In genomic region chr11:130150790-130151189, GRCh38 we compare ENCODE assay signal across 26 cellular contexts. TPM values are rescaled to one million over a fixed set of nuclear protein-coding genes. Genes with fewer than 3 reads are reported as not detected.
DNase-seq lines count a peak whose midpoint lies in the region; ATAC-seq, FAIRE-seq and TF ChIP-seq lines count a peak whose summit lies in the region.
"Had no signal": no experiment of that assay in that cellular context is flagged by ENCODE, and none has a peak within 500 bp of the region (broad histone marks: within the 10 kb centered on the region; RNA-seq: fewer than 3 reads in every experiment).

No MANE protein-coding gene starts in this region.

- H3K27ac ChIP-seq in HepG2 (ENCODE audit: extremely low read length, insufficient read depth, low read length) (no peak overlapping the region), right lobe of liver (no peak overlapping the region), OCI-LY1 (ENCODE audit: low read depth, low read length, poor library complexity, severe bottlenecking) (peak overlapping the region; percentile 93), left lung (no peak overlapping the region), heart right ventricle (no peak overlapping the region)
- H3K27ac ChIP-seq: 22Rv1, BLaER1, KMS-11, prostate gland, SJSA1, testis had no signal

- no peaks in the 10 kb centered on the region for H3K79me2 ChIP-seq in HepG2 (ENCODE audit: insufficient read depth, low read length)
- no peaks in the 10 kb centered on the region for H3K79me2 ChIP-seq in OCI-LY1 (ENCODE audit: insufficient read depth, low read length)

- no peak for FAIRE-seq in HepG2 (lab: Jason Lieb, UNC)
- FAIRE-seq: colon, endometrium, islet of Langerhans had no signal

- no peaks in the 10 kb centered on the region for H3K36me3 ChIP-seq in HepG2 (replicated peaks in 1 of 2; ENCODE audit: control insufficient read depth in 1 of 2, insufficient read depth in 2 of 2, low read length in 2 of 2)
- no peaks in the 10 kb centered on the region for H3K36me3 ChIP-seq in right lobe of liver
- peaks cover 10% of the 10 kb centered on the region; the same call in 1 of the 2 replicates for H3K36me3 ChIP-seq in OCI-LY1 (ENCODE audit: insufficient read depth, low read length)
- no peaks in the 10 kb centered on the region for H3K36me3 ChIP-seq in left lung
- peaks cover 0 to 9% (median 0%) of the 10 kb centered on the region in 9 donors for H3K36me3 ChIP-seq in heart right ventricle
- H3K36me3 ChIP-seq: BLaER1, prostate gland, SJSA1 had no signal

- H4K20me1 ChIP-seq in HepG2 (ENCODE audit: insufficient read depth, low read length) (no peaks in the 10 kb centered on the region), OCI-LY1 (ENCODE audit: insufficient read depth, low read length) (no peaks in the 10 kb centered on the region)
- H4K20me1 ChIP-seq: BLaER1 had no signal

- ATAC-seq in HepG2 (no peak), right lobe of liver (no peak), HG02610 (IDR thresholded peaks at IDR 0.05; ENCODE audit: unreplicated experiment) (peak; percentile 70), left lung (no peak), heart right ventricle (no peak)
- ATAC-seq: naive thymus-derived CD8-positive, alpha-beta T cell; PC-3 had no signal

- 96% methylated on average over 6 of the region's 7 CpGs for WGBS in HepG2 (ENCODE audit: low lambda C conversion rate)
- 89% methylated on average over 6 of the region's 7 CpGs for WGBS in right lobe of liver (ENCODE audit: insufficient coverage, low coverage, low lambda C conversion rate, missing lambda C conversion rate)
- WGBS in heart right ventricle, 2 donors = 93 to 94% methylated on average over 7 of the region's 7 CpGs

- H3K4me3 ChIP-seq in HepG2 (replicated peaks in 1 of 3; ENCODE audit: insufficient read depth in 1 of 3, low read depth in 2 of 3, low read length in 3 of 3) (no peak overlapping the region), right lobe of liver (no peak overlapping the region), OCI-LY1 (ENCODE audit: low read depth, low read length, poor library complexity, severe bottlenecking) (no peak overlapping the region), left lung (no peak overlapping the region), heart right ventricle (no peak overlapping the region)
- H3K4me3 ChIP-seq: BLaER1, prostate gland, SJSA1, testis had no signal

- TF ChIP-seq RAD21 in HepG2 (CRISPR knock-in tag; IDR thresholded peaks at IDR 0.05) = no peak

- no peak overlapping the region for H2AFZ ChIP-seq in HepG2 (ENCODE audit: low read length)
- H2AFZ ChIP-seq in OCI-LY1 (ENCODE audit: low read length) = no peak overlapping the region

- H3F3A ChIP-seq in OCI-LY1 (ENCODE audit: insufficient read depth, low read length) = no peaks in the 10 kb centered on the region

- H3K4me1 ChIP-seq in HepG2 (ENCODE audit: insufficient read depth, low read length) (peaks cover 42% of the 10 kb centered on the region), right lobe of liver (peaks cover 0 to 23% (median 6%) of the 10 kb centered on the region in 4 donors), OCI-LY1 (ENCODE audit: insufficient read depth, low read length, severe bottlenecking) (peaks cover 72% of the 10 kb centered on the region), left lung (peaks cover 11 to 43% of the 10 kb centered on the region in 2 donors), heart right ventricle (peaks cover 6 to 39% (median 11%) of the 10 kb centered on the region in 9 donors)
- H3K4me1 ChIP-seq: prostate gland, SJSA1, testis had no signal

- H3K4me2 ChIP-seq in HepG2 (ENCODE audit: low read depth, low read length) (no peak overlapping the region), OCI-LY1 (ENCODE audit: low read length) (peak overlapping the region; percentile 39)
- H3K4me2 ChIP-seq: BLaER1, KMS-11 had no signal

- in situ Hi-C loops in HepG2 (cut with HindIII; ENCODE audit: extremely low pct_ligation_motif_present, low pct_unique_long_range_greater_than_20kb) = no loop called here

- TF ChIP-seq POLR2A in HepG2 (IDR thresholded peaks at IDR 0.05; ENCODE audit: insufficient read depth in 1 of 2, low read depth in 2 of 2, low read length in 2 of 2) (no peak), right lobe of liver (IDR thresholded peaks at IDR 0.05) (no peak)

- H3K9ac ChIP-seq in HepG2 (ENCODE audit: insufficient read depth, low read depth, low read length) (no peak overlapping the region), OCI-LY1 (ENCODE audit: low read length) (peak overlapping the region; percentile 52; the same call in 1 of the 2 replicates)
- H3K9ac ChIP-seq: BLaER1, KMS-11 had no signal

- POLR2A ChIA-PET in HepG2 (lab: Yijun Ruan, JAX) = interaction anchor here (1.2 kb wide), 1 partner anchor 13 kb away, joined by 4 read pairs; no protein-coding TSS in a partner anchor

- CTCF ChIA-PET in HepG2 (lab: Yijun Ruan, JAX; ENCODE audit: low intra/inter-chr PET ratio, low total read pairs) = no interaction called here

- intact Hi-C loops in HepG2 (cut with micrococcal nuclease; ENCODE audit: unreplicated experiment) = no loop called here
- intact Hi-C loops in right lobe of liver (cut with DNase I) = no loop called here
- intact Hi-C loops in left lung (cut with DNase I) = no loop called here
- intact Hi-C loops in heart right ventricle (cut with DNase I) = no loop called here

- BruUV-seq in HepG2 (replicated peaks; lab: Mats Ljungman, UMichigan) = no TSS peak

- TF ChIP-seq CTCF in HepG2 (CRISPR knock-in tag; IDR thresholded peaks at IDR 0.05) (no peak), right lobe of liver (IDR thresholded peaks at IDR 0.05) (no peak), OCI-LY1 (IDR thresholded peaks at IDR 0.05; ENCODE audit: low read length) (no peak), left lung (IDR thresholded peaks at IDR 0.05) (no peak), heart right ventricle (IDR thresholded peaks at IDR 0.05) (no peak)

- H3K9me3 ChIP-seq in HepG2 (ENCODE audit: low read length) = no peaks in the 10 kb centered on the region
- H3K9me3 ChIP-seq in right lobe of liver = no peaks in the 10 kb centered on the region
- H3K9me3 ChIP-seq in OCI-LY1 (ENCODE audit: low read length) = no peaks in the 10 kb centered on the region
- no peaks in the 10 kb centered on the region for H3K9me3 ChIP-seq in left lung
- H3K9me3 ChIP-seq in heart right ventricle = no peaks in the 10 kb centered on the region
- H3K9me3 ChIP-seq: BLaER1, prostate gland, SJSA1, testis had no signal

- H3K27me3 ChIP-seq in HepG2 (ENCODE audit: control insufficient read depth in 1 of 2, insufficient read depth in 2 of 2, low read length in 2 of 2) = no peaks in the 10 kb centered on the region
- no peaks in the 10 kb centered on the region for H3K27me3 ChIP-seq in right lobe of liver
- H3K27me3 ChIP-seq in OCI-LY1 (ENCODE audit: insufficient read depth, low read length) = no peaks in the 10 kb centered on the region
- no peaks in the 10 kb centered on the region for H3K27me3 ChIP-seq in left lung
- no peaks in the 10 kb centered on the region for H3K27me3 ChIP-seq in heart right ventricle
- H3K27me3 ChIP-seq: BLaER1, SJSA1, testis had no signal

- no peak for DNase-seq in HepG2 (ENCODE audit: low spot score)
- no peak for DNase-seq in right lobe of liver
- no peak for DNase-seq in NCI-H446 treated with DMSO at 0.1 percent for 48 hours (lab: John Stamatoyannopoulos, UW)
- no peak for DNase-seq in NCI-H2081 treated with DMSO at 0.1 percent for 48 hours (lab: John Stamatoyannopoulos, UW)
- DNase-seq in left lung = no peak
- DNase-seq in heart right ventricle = no peak
- DNase-seq: activated CD8-positive, alpha-beta memory T cell treated with anti-CD3 and anti-CD28 coated beads for 24 hours; GF-D8; HFFc6; naive thymus-derived CD8-positive, alpha-beta T cell; NCI-H1048; NCI-H2081; NCI-H526 treated with DMSO at 0.1 percent for 48 hours; PC-3; testis had no signal

- TF ChIP-seq EP300 in HepG2 (IDR thresholded peaks at IDR 0.05; ENCODE audit: low read depth in 2 of 2, low read length in 2 of 2) = no peak
- TF ChIP-seq EP300 in HepG2 (CRISPR knock-in tag; IDR thresholded peaks at IDR 0.05; ENCODE audit: borderline replicate concordance) = no peak

- no peaks in the 10 kb centered on the region for H3K9me2 ChIP-seq in OCI-LY1 (ENCODE audit: low read depth, low read length)

TF ChIP-seq in HepG2, 621 proteins besides CTCF, POLR2A, EP300 and RAD21:
- TF ChIP-seq TEAD3 (CRISPR knock-in tag; optimal IDR thresholded peaks at IDR 0.05; ENCODE audit: borderline replicate concordance) (no peak), RBM22 (optimal IDR thresholded peaks at IDR 0.05; ENCODE audit: low read length) (peak; percentile 7)

RNA-seq across cellular contexts. Expression of gene ST14, which starts 8.8 kb away (rescaled TPM):
- total RNA-seq in HepG2 (2016; rRNA removed; fragmentation: Illumina TruSeq; extraction: Trizol) = 0.69 and 1.4 TPM in 2 replicates
- total RNA-seq in HepG2 (2016; cell fraction: cytosol; rRNA removed; fragmentation: Illumina TruSeq; extraction: Trizol; ENCODE audit: low read depth) = 0.26 and 0.30 TPM in 2 replicates
- 0.55 and 1.3 TPM in 2 replicates for total RNA-seq in HepG2 (2016; cell fraction: insoluble cytoplasmic fraction; rRNA removed; fragmentation: Illumina TruSeq; extraction: Trizol)
- total RNA-seq in HepG2 (2016; cell fraction: membrane; rRNA removed; fragmentation: Illumina TruSeq; extraction: Trizol) = 0.65 and 0.72 TPM in 2 replicates
- 0.94 and 0.99 TPM in 2 replicates for total RNA-seq in HepG2 (2016; cell fraction: nucleus; rRNA removed; fragmentation: Illumina TruSeq; extraction: Trizol)
- polyA plus RNA-seq in HepG2 (2011; rRNA removed) = 0.88 and 1.1 TPM in 2 replicates
- 0.90 and 1.3 TPM in 2 replicates for polyA plus RNA-seq in HepG2 (2011; cell fraction: cytosol; rRNA removed)
- polyA plus RNA-seq in HepG2 (2011; cell fraction: nucleus; rRNA removed) = 2.7 and 3.0 TPM in 2 replicates
- polyA plus RNA-seq in HepG2 (2012) = 0.76 and 1.3 TPM in 2 replicates
- 0.14 and 0.15 TPM in 2 replicates for polyA plus RNA-seq in HepG2 (2016; cell fraction: cytosol; fragmentation: Illumina TruSeq; extraction: Trizol; ENCODE audit: low read depth)
- 0.84 and 1.1 TPM in 2 replicates for polyA plus RNA-seq in HepG2 (2016; cell fraction: insoluble cytoplasmic fraction; fragmentation: Illumina TruSeq; extraction: Trizol; ENCODE audit: low read depth)
- polyA plus RNA-seq in HepG2 (2016; cell fraction: membrane; fragmentation: Illumina TruSeq; extraction: Trizol; ENCODE audit: low read depth) = 0.31 and 0.55 TPM in 2 replicates
- polyA plus RNA-seq in HepG2 (2016; cell fraction: nucleus; fragmentation: Illumina TruSeq; extraction: Trizol; ENCODE audit: insufficient read depth, low read depth) = 2.0 and 2.6 TPM in 2 replicates
- polyA minus RNA-seq in HepG2 (2011; rRNA and poly(A)+ RNA removed; ENCODE audit: low replicate concordance) = 2.0 and 3.1 TPM in 2 replicates
- 0.62 and 0.79 TPM in 2 replicates for polyA minus RNA-seq in HepG2 (2011; cell fraction: cytosol; rRNA and poly(A)+ RNA removed)
- 0.64 and 0.87 TPM in 2 replicates for polyA minus RNA-seq in HepG2 (2011; cell fraction: nucleus; rRNA and poly(A)+ RNA removed)
- total RNA-seq in right lobe of liver = 10 to 100 TPM in 3 of 6 experiments, 1 to 10 TPM in 3; 2.5 to 16.7 (median 10.8) TPM
- 100 to 1,000 TPM in 1 of 2 donors, 10 to 100 TPM in 1; 80.6 to 107 TPM for total RNA-seq in left lung
- total RNA-seq in heart right ventricle = 1 to 10 TPM in 4 of 10 donors, under 1 TPM in 6; 0.30 to 5.7 (median 0.57) TPM
- polyA plus RNA-seq in heart right ventricle = 1 to 10 TPM in 1 of 2 donors, under 1 TPM in 1; 0.73 to 1.2 TPM
- total RNA-seq: activated T-helper 1 cell treated with anti-CD3 and anti-CD28 coated beads, Interleukin-12 subunit alpha, Interleukin-12 subunit beta, Interleukin-2, Interleukin-4 antibody, amounts not matched to agents 30 ng/mL and 10 ng/mL and 1 ng/mL, durations not matched to agents 14 hours and 24 hours and 36 hours; HFFc6; SJSA1 had no signal
- polyA plus RNA-seq: naive thymus-derived CD8-positive, alpha-beta T cell had no signal

Comparison
In these comparisons a context has a peak if more than half of its experiments do, and no peak if none do; other contexts are left out.
1. RNA of gene ST14, which starts 8.8 kb away (total RNA-seq): 80.6 to 107 TPM in left lung; 2.5 to 16.7 TPM in right lobe of liver, 0.26 to 1.4 TPM in HepG2 and 0.30 to 5.7 TPM in heart right ventricle; every median in the first group is over 4 times any median in the second.